5 cellular contexts compared by ENCODE assay signal in the genomic region with DNA sequence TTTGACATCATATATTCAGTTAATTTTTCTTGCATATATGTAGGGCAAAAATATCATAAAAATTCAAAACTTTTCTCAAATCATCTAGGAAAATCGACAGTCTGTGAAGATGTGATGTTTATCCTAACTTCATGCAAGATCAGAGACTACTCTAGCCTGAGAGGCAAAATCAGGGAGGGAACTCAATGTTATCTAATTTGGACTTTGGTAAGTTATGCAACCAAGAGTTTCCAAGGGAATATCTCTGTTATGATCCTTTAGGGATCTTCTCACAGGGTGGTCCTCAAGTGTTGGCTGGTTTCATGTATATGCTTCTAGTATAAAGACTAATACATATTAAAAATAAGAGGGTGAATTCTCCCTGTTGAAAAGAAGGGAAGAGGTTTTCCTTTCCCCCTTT.
"Had no signal": no experiment of that assay in that cellular context is flagged by ENCODE, and none has a peak within 500 bp of the region (broad histone marks: within the 10 kb centered on the region; RNA-seq: fewer than 3 reads in every experiment).

No MANE protein-coding gene starts in this region.

- ATAC-seq: K562 had no signal

- H3K27ac ChIP-seq: HL-60 had no signal

- H3K4me3 ChIP-seq: K562 had no signal

- DNase-seq: IMR-90, KBM-7 had no signal

- FAIRE-seq: HTR-8/SVneo, K562 had no signal
